11 cellular contexts compared by ENCODE assay signal in the genomic region with DNA sequence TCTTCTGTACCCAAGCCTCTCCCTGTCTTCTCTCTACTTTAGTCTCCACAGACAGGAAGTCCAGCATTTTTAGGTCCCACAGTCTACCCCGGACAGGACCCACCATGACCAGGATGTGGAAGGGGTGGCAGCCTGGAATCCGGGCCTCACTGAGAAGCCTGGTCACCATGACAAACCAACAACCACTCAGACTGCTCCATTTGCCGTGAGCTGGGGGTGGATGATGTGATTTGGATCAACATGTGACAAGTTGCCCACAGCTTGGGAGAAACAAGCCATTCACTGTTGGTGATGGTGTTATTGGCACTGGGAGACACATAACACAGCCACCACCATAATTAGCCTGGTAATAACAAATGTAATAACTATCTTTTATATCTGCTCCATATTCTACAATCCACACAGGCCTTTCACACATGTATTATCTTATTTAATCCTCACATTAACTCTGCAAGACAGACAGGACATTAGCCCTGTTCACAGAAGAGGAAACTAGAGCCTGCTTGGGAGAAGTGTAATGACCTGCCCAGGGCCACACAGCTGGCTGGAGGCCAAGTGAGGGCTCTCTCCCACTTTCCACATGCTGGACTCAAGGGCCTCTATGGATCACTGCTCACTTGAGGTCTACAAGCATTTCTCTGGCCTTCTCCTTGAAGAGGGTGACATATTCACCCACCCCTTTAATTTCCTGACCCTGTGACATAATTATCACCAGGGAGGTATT. TPM values are rescaled to one million over a fixed set of nuclear protein-coding genes. Genes with fewer than 3 reads are reported as not detected.
A peak's percentile ranks its signal among the peaks of the same experiment; 100 is the strongest.
DNase-seq lines count a peak whose midpoint lies in the region; ATAC-seq and TF ChIP-seq lines count a peak whose summit lies in the region.
"Had no signal": no experiment of that assay in that cellular context is flagged by ENCODE, and none has a peak within 500 bp of the region (broad histone marks: within the 10 kb centered on the region; RNA-seq: fewer than 3 reads in every experiment).

No MANE protein-coding gene starts in this region.

- H3K27ac ChIP-seq in lower lobe of right lung: peak overlapping the region; percentile 41
- H3K27ac ChIP-seq in temporal lobe (ENCODE audit: low read depth, low read length): peak overlapping the region; percentile 97
- no peak overlapping the region for H3K27ac ChIP-seq in hepatocyte

- H3K36me3 ChIP-seq in lower lobe of right lung (peaks cover 100% of the 10 kb centered on the region), hepatocyte (replicated peaks; ENCODE audit: insufficient read depth, low read depth) (no peaks in the 10 kb centered on the region)

- CTCF ChIA-PET in activated CD4-positive, alpha-beta T cell treated with anti-CD3 and anti-CD28 coated beads for 36 hours (lab: Charles Lee): interaction anchor here (0.7 kb wide), 1 partner anchor 21 kb away, joined by 3 read pairs; no protein-coding TSS in a partner anchor

- no peak overlapping the region for H3K4me2 ChIP-seq in hepatocyte

- H3K4me1 Mint-ChIP-seq in activated CD4-positive, alpha-beta T cell treated with anti-CD3 and anti-CD28 coated beads for 36 hours: peaks cover 50% of the 10 kb centered on the region
- peaks cover 57% of the 10 kb centered on the region for H3K4me1 Mint-ChIP-seq in activated naive CD8-positive, alpha-beta T cell treated with anti-CD3 and anti-CD28 coated beads, Interleukin-2, amount 50 U/mL, for 24 hours

- H3K9me3 ChIP-seq in lower lobe of right lung (no peaks in the 10 kb centered on the region), hepatocyte (ENCODE audit: low read depth) (no peaks in the 10 kb centered on the region)

- H4K20me1 ChIP-seq in hepatocyte (ENCODE audit: insufficient read depth, poor library complexity, severe bottlenecking): peaks cover 10% of the 10 kb centered on the region

- H3K27me3 Mint-ChIP-seq in activated CD4-positive, alpha-beta T cell treated with anti-CD3 and anti-CD28 coated beads for 36 hours: no peaks in the 10 kb centered on the region
- no peaks in the 10 kb centered on the region for H3K27me3 Mint-ChIP-seq in activated naive CD8-positive, alpha-beta T cell treated with anti-CD3 and anti-CD28 coated beads, Interleukin-2, amount 50 U/mL, for 24 hours
- H3K27me3 Mint-ChIP-seq: activated CD4-positive, alpha-beta T cell treated with anti-CD3 and anti-CD28 coated beads, Interleukin-2, amount 10 ng/mL, durations not matched to agents 7 days and 5 days had no signal

- peaks cover 39% of the 10 kb centered on the region for H3K4me1 ChIP-seq in lower lobe of right lung
- no peaks in the 10 kb centered on the region for H3K4me1 ChIP-seq in hepatocyte (ENCODE audit: insufficient read depth)

- no peak overlapping the region for H2AFZ ChIP-seq in hepatocyte

- H3K36me3 Mint-ChIP-seq in activated CD4-positive, alpha-beta T cell treated with anti-CD3 and anti-CD28 coated beads for 36 hours (ENCODE audit: low read depth): peaks cover 73% of the 10 kb centered on the region
- H3K36me3 Mint-ChIP-seq in activated naive CD8-positive, alpha-beta T cell treated with anti-CD3 and anti-CD28 coated beads, Interleukin-2, amount 50 U/mL, for 24 hours (ENCODE audit: low read depth): peaks cover 52% of the 10 kb centered on the region

- H3K4me3 Mint-ChIP-seq in activated CD4-positive, alpha-beta T cell treated with anti-CD3 and anti-CD28 coated beads for 36 hours: no peak overlapping the region
- H3K4me3 Mint-ChIP-seq in activated naive CD8-positive, alpha-beta T cell treated with anti-CD3 and anti-CD28 coated beads, Interleukin-2, amount 50 U/mL, for 24 hours: no peak overlapping the region
- H3K4me3 Mint-ChIP-seq: activated CD4-positive, alpha-beta T cell treated with anti-CD3 and anti-CD28 coated beads, Interleukin-2, amount 10 ng/mL, durations not matched to agents 7 days and 5 days had no signal

- ATAC-seq in activated CD4-positive, alpha-beta T cell treated with anti-CD3 and anti-CD28 coated beads for 36 hours: no peak
- no peak for ATAC-seq in activated naive CD8-positive, alpha-beta T cell treated with anti-CD3 and anti-CD28 coated beads, Interleukin-2, amount 50 U/mL, for 24 hours
- ATAC-seq in lower lobe of right lung: no peak
- no peak for ATAC-seq in HG02884 (IDR thresholded peaks at IDR 0.05; ENCODE audit: unreplicated experiment)
- ATAC-seq: Panc1 had no signal

- 94% methylated on average over 3 of the region's 3 CpGs for WGBS in hepatocyte (ENCODE audit: low lambda C conversion rate, missing lambda C conversion rate)

- H3K27ac Mint-ChIP-seq in activated CD4-positive, alpha-beta T cell treated with anti-CD3 and anti-CD28 coated beads for 36 hours: peak overlapping the region; percentile 48
- peak overlapping the region; percentile 56 for H3K27ac Mint-ChIP-seq in activated naive CD8-positive, alpha-beta T cell treated with anti-CD3 and anti-CD28 coated beads, Interleukin-2, amount 50 U/mL, for 24 hours
- H3K27ac Mint-ChIP-seq: activated CD4-positive, alpha-beta T cell treated with anti-CD3 and anti-CD28 coated beads, Interleukin-2, amount 10 ng/mL, durations not matched to agents 7 days and 5 days had no signal

- TF ChIP-seq CTCF in lower lobe of right lung (IDR thresholded peaks at IDR 0.05) (no peak), hepatocyte (IDR thresholded peaks at IDR 0.05; ENCODE audit: poor library complexity) (no peak)

- POLR2A ChIA-PET in activated CD4-positive, alpha-beta T cell treated with anti-CD3 and anti-CD28 coated beads for 36 hours (lab: Charles Lee): no interaction called here

- no peaks in the 10 kb centered on the region for H3K9me3 Mint-ChIP-seq in activated CD4-positive, alpha-beta T cell treated with anti-CD3 and anti-CD28 coated beads for 36 hours (ENCODE audit: low read depth)
- no peaks in the 10 kb centered on the region for H3K9me3 Mint-ChIP-seq in activated naive CD8-positive, alpha-beta T cell treated with anti-CD3 and anti-CD28 coated beads, Interleukin-2, amount 50 U/mL, for 24 hours
- H3K9me3 Mint-ChIP-seq: activated CD4-positive, alpha-beta T cell treated with anti-CD3 and anti-CD28 coated beads, Interleukin-2, amount 10 ng/mL, durations not matched to agents 7 days and 5 days had no signal

- no peaks in the 10 kb centered on the region for H3K9me2 ChIP-seq in hepatocyte (replicated peaks; ENCODE audit: insufficient read depth)

- no peaks in the 10 kb centered on the region for H3K79me2 ChIP-seq in hepatocyte

- DNase-seq in activated CD4-positive, alpha-beta T cell treated with anti-CD3 and anti-CD28 coated beads for 36 hours: no peak
- no peak for DNase-seq in activated CD4-positive, alpha-beta T cell treated with anti-CD3 and anti-CD28 coated beads, Interleukin-2, amount 50 U/mL, for 1 hour
- no peak for DNase-seq in activated naive CD8-positive, alpha-beta T cell treated with anti-CD3 and anti-CD28 coated beads, Interleukin-2, amount 50 U/mL, for 24 hours
- DNase-seq in lower lobe of right lung (no peak), hepatocyte (ENCODE audit: low spot score) (no peak)
- no peak for DNase-seq in stimulated activated CD4-positive, alpha-beta T cell treated with anti-CD3 and anti-CD28 coated beads, Interleukin-4, amount 100 ng/mL, for 4 hours
- DNase-seq: activated CD4-positive, alpha-beta T cell treated with anti-CD3 and anti-CD28 coated beads, Interleukin-2, amount 10 ng/mL, durations not matched to agents 7 days and 5 days; NCI-H1092 had no signal

- H3K27me3 ChIP-seq in lower lobe of right lung (ENCODE audit: low read depth) (no peaks in the 10 kb centered on the region), hepatocyte (no peaks in the 10 kb centered on the region)

- intact Hi-C loops in activated CD4-positive, alpha-beta T cell treated with anti-CD3 and anti-CD28 coated beads for 36 hours (cut with DNase I, micrococcal nuclease): no loop called here
- intact Hi-C loops in lower lobe of right lung (cut with DNase I): no loop called here

- no peak overlapping the region for H3K4me3 ChIP-seq in lower lobe of right lung
- H3K4me3 ChIP-seq in hepatocyte: no peak overlapping the region

RNA-seq across cellular contexts. Expression of a gene that starts 22.9 kb away (rescaled TPM):
- total RNA-seq in activated CD4-positive, alpha-beta T cell treated with anti-CD3 and anti-CD28 coated beads for 36 hours: 10 to 100 TPM; 32.1 to 33.6 TPM
- total RNA-seq in lower lobe of right lung (51.0 TPM), temporal lobe (6.9 TPM), hepatocyte (9.6 and 20.1 TPM in 2 replicates)
- 25.1 and 30.8 TPM in 2 replicates for polyA plus RNA-seq in hepatocyte
